In the genomic region with DNA sequence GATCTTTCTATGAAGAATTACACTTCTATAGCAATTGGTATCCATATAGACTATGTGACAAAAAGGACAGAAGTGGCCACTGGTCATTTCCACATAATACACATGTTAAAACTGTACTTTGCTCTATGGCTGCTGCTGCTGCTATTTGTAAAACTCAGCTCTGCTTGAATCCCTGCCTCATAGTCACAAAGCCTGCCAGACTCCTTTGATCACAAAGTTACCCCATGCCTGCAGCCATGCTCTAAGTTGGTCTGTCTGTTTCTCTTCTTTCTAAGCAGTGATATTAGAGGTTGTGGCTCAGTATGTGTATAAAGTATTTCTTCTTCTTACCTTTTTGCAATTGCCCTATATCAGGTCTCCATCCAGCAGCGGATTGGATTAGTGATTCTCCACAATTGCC, we compare ENCODE assay signal across 1 cellular context.
TF ChIP-seq lines count a peak whose summit lies in the region.

No MANE protein-coding gene starts in this region.

TF ChIP-seq in GM23338, 12 proteins besides CTCF, POLR2A, EP300 and RAD21 (continued from another document):
- TF ChIP-seq, protein P1, sequence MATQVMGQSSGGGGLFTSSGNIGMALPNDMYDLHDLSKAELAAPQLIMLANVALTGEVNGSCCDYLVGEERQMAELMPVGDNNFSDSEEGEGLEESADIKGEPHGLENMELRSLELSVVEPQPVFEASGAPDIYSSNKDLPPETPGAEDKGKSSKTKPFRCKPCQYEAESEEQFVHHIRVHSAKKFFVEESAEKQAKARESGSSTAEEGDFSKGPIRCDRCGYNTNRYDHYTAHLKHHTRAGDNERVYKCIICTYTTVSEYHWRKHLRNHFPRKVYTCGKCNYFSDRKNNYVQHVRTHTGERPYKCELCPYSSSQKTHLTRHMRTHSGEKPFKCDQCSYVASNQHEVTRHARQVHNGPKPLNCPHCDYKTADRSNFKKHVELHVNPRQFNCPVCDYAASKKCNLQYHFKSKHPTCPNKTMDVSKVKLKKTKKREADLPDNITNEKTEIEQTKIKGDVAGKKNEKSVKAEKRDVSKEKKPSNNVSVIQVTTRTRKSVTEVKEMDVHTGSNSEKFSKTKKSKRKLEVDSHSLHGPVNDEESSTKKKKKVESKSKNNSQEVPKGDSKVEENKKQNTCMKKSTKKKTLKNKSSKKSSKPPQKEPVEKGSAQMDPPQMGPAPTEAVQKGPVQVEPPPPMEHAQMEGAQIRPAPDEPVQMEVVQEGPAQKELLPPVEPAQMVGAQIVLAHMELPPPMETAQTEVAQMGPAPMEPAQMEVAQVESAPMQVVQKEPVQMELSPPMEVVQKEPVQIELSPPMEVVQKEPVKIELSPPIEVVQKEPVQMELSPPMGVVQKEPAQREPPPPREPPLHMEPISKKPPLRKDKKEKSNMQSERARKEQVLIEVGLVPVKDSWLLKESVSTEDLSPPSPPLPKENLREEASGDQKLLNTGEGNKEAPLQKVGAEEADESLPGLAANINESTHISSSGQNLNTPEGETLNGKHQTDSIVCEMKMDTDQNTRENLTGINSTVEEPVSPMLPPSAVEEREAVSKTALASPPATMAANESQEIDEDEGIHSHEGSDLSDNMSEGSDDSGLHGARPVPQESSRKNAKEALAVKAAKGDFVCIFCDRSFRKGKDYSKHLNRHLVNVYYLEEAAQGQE (IDR thresholded peaks at IDR 0.05; ENCODE audit: unreplicated experiment), result no peak
- TF ChIP-seq EZH2phosphoT487 (IDR thresholded peaks at IDR 0.05; ENCODE audit: unreplicated experiment) (no peak), JUNB (IDR thresholded peaks at IDR 0.05; ENCODE audit: unreplicated experiment) (no peak), EZH2 (IDR thresholded peaks at IDR 0.05; ENCODE audit: low read depth, unreplicated experiment) (no peak), NANOG (IDR thresholded peaks at IDR 0.05; ENCODE audit: borderline replicate concordance) (no peak)
- TF ChIP-seq, protein P2, sequence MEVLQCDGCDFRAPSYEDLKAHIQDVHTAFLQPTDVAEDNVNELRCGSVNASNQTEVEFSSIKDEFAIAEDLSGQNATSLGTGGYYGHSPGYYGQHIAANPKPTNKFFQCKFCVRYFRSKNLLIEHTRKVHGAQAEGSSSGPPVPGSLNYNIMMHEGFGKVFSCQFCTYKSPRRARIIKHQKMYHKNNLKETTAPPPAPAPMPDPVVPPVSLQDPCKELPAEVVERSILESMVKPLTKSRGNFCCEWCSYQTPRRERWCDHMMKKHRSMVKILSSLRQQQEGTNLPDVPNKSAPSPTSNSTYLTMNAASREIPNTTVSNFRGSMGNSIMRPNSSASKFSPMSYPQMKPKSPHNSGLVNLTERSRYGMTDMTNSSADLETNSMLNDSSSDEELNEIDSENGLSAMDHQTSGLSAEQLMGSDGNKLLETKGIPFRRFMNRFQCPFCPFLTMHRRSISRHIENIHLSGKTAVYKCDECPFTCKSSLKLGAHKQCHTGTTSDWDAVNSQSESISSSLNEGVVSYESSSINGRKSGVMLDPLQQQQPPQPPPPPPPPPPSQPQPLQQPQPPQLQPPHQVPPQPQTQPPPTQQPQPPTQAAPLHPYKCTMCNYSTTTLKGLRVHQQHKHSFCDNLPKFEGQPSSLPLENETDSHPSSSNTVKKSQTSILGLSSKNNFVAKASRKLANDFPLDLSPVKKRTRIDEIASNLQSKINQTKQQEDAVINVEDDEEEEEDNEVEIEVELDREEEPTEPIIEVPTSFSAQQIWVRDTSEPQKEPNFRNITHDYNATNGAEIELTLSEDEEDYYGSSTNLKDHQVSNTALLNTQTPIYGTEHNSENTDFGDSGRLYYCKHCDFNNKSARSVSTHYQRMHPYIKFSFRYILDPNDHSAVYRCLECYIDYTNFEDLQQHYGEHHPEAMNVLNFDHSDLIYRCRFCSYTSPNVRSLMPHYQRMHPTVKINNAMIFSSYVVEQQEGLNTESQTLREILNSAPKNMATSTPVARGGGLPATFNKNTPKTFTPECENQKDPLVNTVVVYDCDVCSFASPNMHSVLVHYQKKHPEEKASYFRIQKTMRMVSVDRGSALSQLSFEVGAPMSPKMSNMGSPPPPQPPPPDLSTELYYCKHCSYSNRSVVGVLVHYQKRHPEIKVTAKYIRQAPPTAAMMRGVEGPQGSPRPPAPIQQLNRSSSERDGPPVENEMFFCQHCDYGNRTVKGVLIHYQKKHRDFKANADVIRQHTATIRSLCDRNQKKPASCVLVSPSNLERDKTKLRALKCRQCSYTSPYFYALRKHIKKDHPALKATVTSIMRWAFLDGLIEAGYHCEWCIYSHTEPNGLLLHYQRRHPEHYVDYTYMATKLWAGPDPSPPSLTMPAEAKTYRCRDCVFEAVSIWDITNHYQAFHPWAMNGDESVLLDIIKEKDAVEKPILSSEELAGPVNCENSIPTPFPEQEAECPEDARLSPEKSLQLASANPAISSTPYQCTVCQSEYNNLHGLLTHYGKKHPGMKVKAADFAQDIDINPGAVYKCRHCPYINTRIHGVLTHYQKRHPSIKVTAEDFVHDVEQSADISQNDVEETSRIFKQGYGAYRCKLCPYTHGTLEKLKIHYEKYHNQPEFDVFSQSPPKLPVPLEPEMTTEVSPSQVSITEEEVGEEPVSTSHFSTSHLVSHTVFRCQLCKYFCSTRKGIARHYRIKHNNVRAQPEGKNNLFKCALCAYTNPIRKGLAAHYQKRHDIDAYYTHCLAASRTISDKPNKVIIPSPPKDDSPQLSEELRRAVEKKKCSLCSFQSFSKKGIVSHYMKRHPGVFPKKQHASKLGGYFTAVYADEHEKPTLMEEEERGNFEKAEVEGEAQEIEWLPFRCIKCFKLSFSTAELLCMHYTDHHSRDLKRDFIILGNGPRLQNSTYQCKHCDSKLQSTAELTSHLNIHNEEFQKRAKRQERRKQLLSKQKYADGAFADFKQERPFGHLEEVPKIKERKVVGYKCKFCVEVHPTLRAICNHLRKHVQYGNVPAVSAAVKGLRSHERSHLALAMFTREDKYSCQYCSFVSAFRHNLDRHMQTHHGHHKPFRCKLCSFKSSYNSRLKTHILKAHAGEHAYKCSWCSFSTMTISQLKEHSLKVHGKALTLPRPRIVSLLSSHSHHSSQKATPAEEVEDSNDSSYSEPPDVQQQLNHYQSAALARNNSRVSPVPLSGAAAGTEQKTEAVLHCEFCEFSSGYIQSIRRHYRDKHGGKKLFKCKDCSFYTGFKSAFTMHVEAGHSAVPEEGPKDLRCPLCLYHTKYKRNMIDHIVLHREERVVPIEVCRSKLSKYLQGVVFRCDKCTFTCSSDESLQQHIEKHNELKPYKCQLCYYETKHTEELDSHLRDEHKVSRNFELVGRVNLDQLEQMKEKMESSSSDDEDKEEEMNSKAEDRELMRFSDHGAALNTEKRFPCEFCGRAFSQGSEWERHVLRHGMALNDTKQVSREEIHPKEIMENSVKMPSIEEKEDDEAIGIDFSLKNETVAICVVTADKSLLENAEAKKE (CRISPR knock-in tag; IDR thresholded peaks at IDR 0.05), result no peak
TF ChIP-seq in GM23338: peak in this region for 0.
